ENCODE assay signal across 23 cellular contexts in the genomic region with DNA sequence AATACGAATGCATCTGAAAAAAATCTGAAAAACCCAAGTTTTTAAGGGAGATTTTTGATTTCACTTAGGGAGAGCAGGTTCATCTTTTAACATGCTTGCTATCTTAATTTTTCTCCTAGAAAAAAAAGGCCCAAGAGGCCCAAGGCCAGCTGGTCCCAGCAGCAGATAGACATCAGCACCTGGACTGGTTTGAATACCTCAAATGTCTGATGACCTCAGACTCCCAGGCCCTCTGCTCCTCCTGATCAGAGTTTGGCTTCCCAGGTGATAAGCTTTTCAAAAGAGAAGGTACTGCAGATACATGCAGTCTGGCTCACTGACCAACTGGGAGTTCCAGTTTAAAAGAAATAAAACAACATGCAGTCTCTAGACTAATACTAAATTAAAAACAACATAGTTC.
DNase-seq lines count a peak whose midpoint lies in the region; ATAC-seq and TF ChIP-seq lines count a peak whose summit lies in the region.
"Had no signal": no experiment of that assay in that cellular context is flagged by ENCODE, and none has a peak within 500 bp of the region (broad histone marks: within the 10 kb centered on the region; RNA-seq: fewer than 3 reads in every experiment).

No MANE protein-coding gene starts in this region.

- no peaks in the 10 kb centered on the region for H3K36me3 Mint-ChIP-seq in glutamatergic neuron (ENCODE audit: unreplicated experiment)
- H3K36me3 Mint-ChIP-seq in nephron (ENCODE audit: low read depth), result peaks cover 6% of the 10 kb centered on the region

- H3K27me3 Mint-ChIP-seq in glutamatergic neuron (ENCODE audit: unreplicated experiment) (peaks cover 3% of the 10 kb centered on the region), nephron (ENCODE audit: low read depth) (peaks cover 4% of the 10 kb centered on the region)
- H3K27me3 Mint-ChIP-seq: CD4-positive, alpha-beta memory T cell had no signal

- ATAC-seq in GM21576 (IDR thresholded peaks at IDR 0.05; ENCODE audit: unreplicated experiment), result no peak
- no peak for ATAC-seq in GM19452 (IDR thresholded peaks at IDR 0.05; ENCODE audit: unreplicated experiment)
- ATAC-seq: A549, GM12878 had no signal

- H3K4me3 Mint-ChIP-seq in glutamatergic neuron (ENCODE audit: unreplicated experiment) (no peak overlapping the region), nephron (no peak overlapping the region)
- H3K4me3 Mint-ChIP-seq: CD14-positive monocyte; CD4-positive, alpha-beta memory T cell had no signal

- TF ChIP-seq CTCF in glutamatergic neuron (IDR thresholded peaks at IDR 0.05; ENCODE audit: partially characterized antibody, unreplicated experiment) (no peak), nephron (IDR thresholded peaks at IDR 0.05; ENCODE audit: unreplicated experiment in 3 of 3) (no peak)

- H3K27ac Mint-ChIP-seq in glutamatergic neuron (ENCODE audit: unreplicated experiment), result peak overlapping the region; percentile 57
- H3K27ac Mint-ChIP-seq in nephron, result peak overlapping the region; percentile 65 to 89 (median 68)
- H3K27ac Mint-ChIP-seq: CD14-positive monocyte had no signal

- DNase-seq in NCI-H2171 treated with DMSO at 0.1 percent for 48 hours (lab: John Stamatoyannopoulos, UW) (peak; percentile 10), NCI-H2171 (lab: John Stamatoyannopoulos, UW) (no peak), glutamatergic neuron (no peak), putamen (ENCODE audit: low spot score) (no peak)
- DNase-seq: 8988T; ACHN; AML-193; BE2C; Calu3; CD4-positive, alpha-beta memory T cell; COR-L47; DMS79; EL; GDM1; GM23248; H7; HCEC 1CT had no signal

- peaks cover 4% of the 10 kb centered on the region for H3K9me3 Mint-ChIP-seq in glutamatergic neuron (ENCODE audit: unreplicated experiment)
- H3K9me3 Mint-ChIP-seq in nephron, result no peaks in the 10 kb centered on the region
- H3K9me3 Mint-ChIP-seq: CD14-positive monocyte; CD4-positive, alpha-beta memory T cell had no signal

- H3K4me1 Mint-ChIP-seq in glutamatergic neuron (ENCODE audit: low read depth, unreplicated experiment) (peaks cover 32% of the 10 kb centered on the region), nephron (peaks cover 3% of the 10 kb centered on the region)
